ENCODE assay signal across 8 cellular contexts in the genomic region with DNA sequence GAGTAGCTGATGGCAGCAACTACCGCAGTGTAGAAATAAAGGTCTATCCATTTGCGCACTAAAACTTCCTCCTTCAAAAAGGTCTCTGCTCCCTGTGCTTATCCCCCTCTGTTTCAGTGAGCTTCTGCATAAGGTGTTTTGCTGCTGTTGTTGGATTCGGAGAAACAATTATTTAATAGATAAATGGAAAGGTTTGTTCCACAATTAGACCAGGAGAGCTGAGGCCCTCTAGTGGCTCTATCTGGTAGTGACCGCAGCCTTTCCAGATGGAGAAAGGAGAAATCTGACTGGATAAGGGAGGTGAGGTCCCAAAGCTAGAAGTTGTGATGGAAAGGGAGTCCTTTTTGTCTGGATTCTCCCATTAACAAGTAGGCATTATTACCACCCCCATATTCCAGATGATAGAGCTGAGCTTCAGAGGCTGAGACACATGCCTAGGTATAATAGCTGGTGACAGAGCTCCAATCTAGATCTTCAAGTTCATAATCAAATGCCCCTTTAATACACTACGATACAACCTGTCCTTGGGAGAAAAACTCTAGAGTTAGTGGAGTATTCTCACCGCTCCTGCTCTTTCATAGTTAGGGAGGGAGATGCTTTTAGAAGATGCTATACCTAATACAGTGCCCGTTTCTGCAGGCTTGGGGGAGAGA. TPM values are rescaled to one million over a fixed set of nuclear protein-coding genes. Genes with fewer than 3 reads are reported as not detected.
A peak's percentile ranks its signal among the peaks of the same experiment; 100 is the strongest.
DNase-seq lines count a peak whose midpoint lies in the region; TF ChIP-seq lines count a peak whose summit lies in the region.

No MANE protein-coding gene starts in this region.

- H4K91ac ChIP-seq in neuronal stem cell (ENCODE audit: low read depth, low read length, poor library complexity) = no peak overlapping the region

- no CpG with 5 or more reads among the region's 7 CpGs for WGBS in neuronal stem cell (ENCODE audit: extremely low coverage in 2 of 2, insufficient read length in 2 of 2, insufficient replicate concordance in 1 of 2), 2 donors
- 35 to 46% (median 44%) methylated on average over 7 of the region's 7 CpGs for WGBS in ovary, 3 donors

- H3K4me3 ChIP-seq in A673 (ENCODE audit: low read depth, low read length, poor library complexity, severe bottlenecking) = no peak overlapping the region
- no peak overlapping the region for H3K4me3 ChIP-seq in LNCaP clone FGC (ENCODE audit: low read depth, low read length)
- no peak overlapping the region for H3K4me3 ChIP-seq in WI38 (ENCODE audit: low read depth, low read length)
- H3K4me3 ChIP-seq in epithelial cell of proximal tubule (ENCODE audit: low read depth, low read length) = no peak overlapping the region
- H3K4me3 ChIP-seq in neuronal stem cell (ENCODE audit: low read length in 2 of 2) = no peak overlapping the region
- H3K4me3 ChIP-seq in ovary = no peak overlapping the region

- no peak overlapping the region for H2BK5ac ChIP-seq in neuronal stem cell (ENCODE audit: low read length)

- no peak for TF ChIP-seq POLR2A in ovary (IDR thresholded peaks at IDR 0.05)

- DNase-seq in A673 (ENCODE audit: low spot score) = peak; percentile 49
- DNase-seq in GM03348 (ENCODE audit: low spot score) = peak; percentile 41
- no peak for DNase-seq in LNCaP clone FGC (ENCODE audit: low read depth)
- no peak for DNase-seq in epithelial cell of proximal tubule (ENCODE audit: low read depth)
- peak; percentile 31 for DNase-seq in neuronal stem cell (ENCODE audit: low spot score)
- no peak for DNase-seq in NCI-H226
- no peak for DNase-seq in ovary

- H2BK15ac ChIP-seq in neuronal stem cell (ENCODE audit: low read length) = no peak overlapping the region

- intact Hi-C loops in A673 (cut with micrococcal nuclease; ENCODE audit: unreplicated experiment) (loop anchor here (5.0 kb wide), 1 partner anchor 1480 kb away; no protein-coding TSS in a partner anchor), ovary (cut with DNase I) (no loop called here)

- BruUV-seq in A673 (replicated peaks; lab: Mats Ljungman, UMichigan) = no TSS peak

- POLR2A ChIA-PET in A673 (lab: Charles Lee; ENCODE audit: low non-redundant PET) = no interaction called here

- no peak overlapping the region for H3K23ac ChIP-seq in neuronal stem cell (ENCODE audit: low read depth, low read length, poor library complexity)

- H2AFZ ChIP-seq in neuronal stem cell (ENCODE audit: low read length) = no peak overlapping the region

- H3K14ac ChIP-seq in neuronal stem cell (ENCODE audit: low read length) = no peak overlapping the region

- H3K18ac ChIP-seq in neuronal stem cell (ENCODE audit: low read length) = no peak overlapping the region

- TF ChIP-seq CTCF in A673 (conservative IDR thresholded peaks at IDR 0.05; ENCODE audit: low read depth, low read length) = peak; percentile 89
- TF ChIP-seq CTCF in LNCaP clone FGC (IDR thresholded peaks at IDR 0.05; ENCODE audit: control insufficient read depth, extremely low read depth, insufficient read depth) = peak; percentile 59
- TF ChIP-seq CTCF in WI38 (IDR thresholded peaks at IDR 0.05; ENCODE audit: low read depth, low read length) = peak; percentile 85
- peak; percentile 75 for TF ChIP-seq CTCF in epithelial cell of proximal tubule (conservative IDR thresholded peaks at IDR 0.05; ENCODE audit: low read depth, low read length)
- TF ChIP-seq CTCF in ovary (IDR thresholded peaks at IDR 0.05) = no peak

- no peaks in the 10 kb centered on the region for H3K79me1 ChIP-seq in neuronal stem cell (ENCODE audit: low read depth, low read length)

- H2BK12ac ChIP-seq in neuronal stem cell (ENCODE audit: low read length) = no peak overlapping the region

- H2BK120ac ChIP-seq in neuronal stem cell (ENCODE audit: low read depth, low read length) = no peak overlapping the region

- no peak overlapping the region for H3K4ac ChIP-seq in neuronal stem cell (ENCODE audit: low read length)

- H3K27me3 ChIP-seq in A673 (replicated peaks; ENCODE audit: insufficient read depth, low read depth, low read length, poor library complexity) = peaks cover 31% of the 10 kb centered on the region
- H3K27me3 ChIP-seq in neuronal stem cell (ENCODE audit: control insufficient read depth in 3 of 3, insufficient read depth in 3 of 3, low read depth in 1 of 3, low read length in 3 of 3) = peaks cover 0 to 13% (median 0%) of the 10 kb centered on the region in 3 experiments
- H3K27me3 ChIP-seq in ovary = no peaks in the 10 kb centered on the region

- H4K8ac ChIP-seq in neuronal stem cell (ENCODE audit: low read depth, low read length) = no peak overlapping the region

- H3K4me2 ChIP-seq in neuronal stem cell (ENCODE audit: insufficient read depth, low read length, poor library complexity, severe bottlenecking) = no peak overlapping the region

- no peaks in the 10 kb centered on the region for H3K36me3 ChIP-seq in A673 (ENCODE audit: insufficient read depth, low read length, poor library complexity, severe bottlenecking)
- no peaks in the 10 kb centered on the region for H3K36me3 ChIP-seq in neuronal stem cell (replicated peaks in 1 of 2; ENCODE audit: control insufficient read depth in 2 of 2, insufficient read depth in 2 of 2, low read length in 2 of 2)
- no peaks in the 10 kb centered on the region for H3K36me3 ChIP-seq in ovary

- no peak for TF ChIP-seq EP300 in ovary (IDR thresholded peaks at IDR 0.05)

- H3K9me3 ChIP-seq in A673 (ENCODE audit: low read depth, low read length, poor library complexity, severe bottlenecking) = no peaks in the 10 kb centered on the region
- H3K9me3 ChIP-seq in neuronal stem cell (replicated peaks in 1 of 2; ENCODE audit: control insufficient read depth in 2 of 2, insufficient read depth in 1 of 2, low read depth in 1 of 2, low read length in 2 of 2) = no peaks in the 10 kb centered on the region
- no peaks in the 10 kb centered on the region for H3K9me3 ChIP-seq in ovary

- H3K9ac ChIP-seq in neuronal stem cell (ENCODE audit: low read depth, low read length, poor library complexity) = no peak overlapping the region

- CTCF ChIA-PET in A673 (lab: Charles Lee) = interaction anchor here (0.5 to 1.1 kb wide), 6 partner anchors 9 to 1107 kb away, joined by 3 to 6 read pairs (median 4); no protein-coding TSS in a partner anchor

- H2AK5ac ChIP-seq in neuronal stem cell (ENCODE audit: low read depth, low read length) = no peak overlapping the region

- H3K4me1 ChIP-seq in A673 (ENCODE audit: insufficient read depth, low read length, poor library complexity, severe bottlenecking) (no peaks in the 10 kb centered on the region), neuronal stem cell (ENCODE audit: control insufficient read depth in 2 of 2, insufficient read depth in 1 of 2, low read depth in 1 of 2, low read length in 2 of 2) (peaks cover 0 to 2% of the 10 kb centered on the region in 2 donors), ovary (ENCODE audit: insufficient read depth) (no peaks in the 10 kb centered on the region)

- no peak overlapping the region for H3K27ac ChIP-seq in A673 (ENCODE audit: low read depth, low read length, poor library complexity, severe bottlenecking)
- H3K27ac ChIP-seq in neuronal stem cell (replicated peaks; ENCODE audit: low read length) = no peak overlapping the region
- no peak overlapping the region for H3K27ac ChIP-seq in ovary

RNA-seq across cellular contexts. Expression of a gene that starts 5.1 kb away (rescaled TPM):
- total RNA-seq in A673 (2021) (not detected in 2 replicates), epithelial cell of proximal tubule (0.06 and 0.22 TPM in 2 replicates), ovary (under 1 TPM in 4 of 7 donors, not detected in 3; 0.05 to 0.23 (median 0.13) TPM)
- 1.3 TPM for polyA plus RNA-seq in neuronal stem cell (2013, experiment 1 of 2)
- 1.3 TPM for polyA plus RNA-seq in neuronal stem cell (2013, experiment 2 of 2)
- polyA plus RNA-seq in ovary = under 1 TPM in 1 of 2 donors, not detected in 1; 0.03 TPM

Comparison
In these comparisons a context has a peak if more than half of its experiments do, and no peak if none do; other contexts are left out.
1. DNase-seq: peak in A673 (single experiment), GM03348 (single experiment) and neuronal stem cell (single experiment); none in LNCaP clone FGC (single experiment), epithelial cell of proximal tubule (single experiment), NCI-H226 (single experiment) and ovary (0 of 5).
2. CTCF ChIP-seq: peak in A673 (single experiment), LNCaP clone FGC (single experiment), WI38 (single experiment) and epithelial cell of proximal tubule (single experiment); none in ovary (0 of 3).